In the genomic region with DNA sequence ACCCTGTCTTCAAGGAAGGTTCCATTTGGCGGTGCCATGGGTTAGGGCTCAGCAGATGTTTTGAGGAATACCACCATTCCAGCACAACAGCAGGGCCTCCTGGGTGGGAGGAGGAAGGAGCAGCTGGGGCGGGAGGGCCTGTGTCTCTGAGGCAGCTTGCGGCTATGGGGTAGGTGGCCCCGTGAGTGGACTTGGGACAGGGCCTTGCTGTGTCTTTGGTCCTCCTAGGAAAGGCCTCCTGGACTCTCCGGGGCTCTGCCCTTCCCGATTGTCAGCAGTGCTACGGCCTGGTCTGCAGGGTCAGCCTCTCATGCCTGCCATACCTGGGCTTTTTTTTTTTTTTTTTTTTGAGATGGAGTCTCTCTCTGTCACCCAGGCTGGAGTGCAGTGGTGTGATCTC, we compare ENCODE assay signal across 19 cellular contexts.
DNase-seq lines count a peak whose midpoint lies in the region; ATAC-seq, FAIRE-seq and TF ChIP-seq lines count a peak whose summit lies in the region.
"Had no signal": no experiment of that assay in that cellular context is flagged by ENCODE, and none has a peak within 500 bp of the region (broad histone marks: within the 10 kb centered on the region; RNA-seq: fewer than 3 reads in every experiment).

No MANE protein-coding gene starts in this region.

- H3K4me1 ChIP-seq in kidney (ENCODE audit: control insufficient read depth in 1 of 2, insufficient read depth in 1 of 2, low read depth in 1 of 2, low read length in 2 of 2) (no peaks in the 10 kb centered on the region), MM.1S (ENCODE audit: low read length) (no peaks in the 10 kb centered on the region)
- H3K4me1 ChIP-seq: HAP-1 had no signal

- TF ChIP-seq CTCF in chondrocyte (IDR thresholded peaks at IDR 0.05) (no peak), kidney (IDR thresholded peaks at IDR 0.05; ENCODE audit: borderline replicate concordance, extremely low read depth, insufficient read depth) (no peak), MM.1S (IDR thresholded peaks at IDR 0.05; ENCODE audit: low read length) (no peak)

- no peak for FAIRE-seq in kidney (lab: Jason Lieb, UNC)
- FAIRE-seq: GM12891, GM18507, H54 had no signal

- no peaks in the 10 kb centered on the region for H3K36me3 ChIP-seq in kidney (ENCODE audit: control insufficient read depth in 1 of 2, insufficient read depth in 2 of 2, low read length in 2 of 2)
- H3K36me3 ChIP-seq in MM.1S (replicated peaks; ENCODE audit: insufficient read depth, low read length): no peaks in the 10 kb centered on the region
- H3K36me3 ChIP-seq: HAP-1 had no signal

- no peak overlapping the region for H3K4me3 Mint-ChIP-seq in chondrocyte (ENCODE audit: unreplicated experiment)
- no peak overlapping the region for H3K4me3 Mint-ChIP-seq in activated CD4-positive, alpha-beta T cell treated with anti-CD3 and anti-CD28 coated beads, Interleukin-2, amount 10 ng/mL, durations not matched to agents 24 days and 14 days
- H3K4me3 Mint-ChIP-seq: CD4-positive, alpha-beta memory T cell; HFFc6 had no signal

- ATAC-seq in left lobe of liver: no peak

- DNase-seq in chondrocyte (ENCODE audit: low spot score): peak; percentile 76
- DNase-seq in kidney: peak; percentile 54
- DNase-seq in posterior vena cava (ENCODE audit: low spot score): peak; percentile 29
- DNase-seq in left lobe of liver (ENCODE audit: low spot score): no peak
- no peak for DNase-seq in MM.1S
- no peak for DNase-seq in activated CD4-positive, alpha-beta T cell treated with anti-CD3 and anti-CD28 coated beads, Interleukin-2, amount 10 ng/mL, durations not matched to agents 24 days and 14 days
- DNase-seq: C1 segment of cervical spinal cord; Calu3; CD4-positive, alpha-beta memory T cell; COR-L47; DMS53; DMS79 treated with DMSO at 0.1 percent for 48 hours; GF-D8; GOT3; HFFc6 had no signal

- no peak overlapping the region for H3K4me3 ChIP-seq in kidney (ENCODE audit: low read length in 2 of 2)
- no peak overlapping the region for H3K4me3 ChIP-seq in MM.1S (ENCODE audit: low read length)
- H3K4me3 ChIP-seq: HAP-1 had no signal

- no peak overlapping the region for H3K27ac ChIP-seq in kidney (ENCODE audit: low read depth in 2 of 2, low read length in 2 of 2)
- no peak overlapping the region for H3K27ac ChIP-seq in MM.1S (ENCODE audit: low read length)

- peaks cover 11% of the 10 kb centered on the region for H3K9me3 Mint-ChIP-seq in chondrocyte (ENCODE audit: low read depth)
- H3K9me3 Mint-ChIP-seq in activated CD4-positive, alpha-beta T cell treated with anti-CD3 and anti-CD28 coated beads, Interleukin-2, amount 10 ng/mL, durations not matched to agents 24 days and 14 days: no peaks in the 10 kb centered on the region

- H3F3A ChIP-seq in MM.1S (ENCODE audit: insufficient read depth, low read length): no peaks in the 10 kb centered on the region

- no peak overlapping the region for H3K27ac Mint-ChIP-seq in chondrocyte (ENCODE audit: unreplicated experiment)
- H3K27ac Mint-ChIP-seq in activated CD4-positive, alpha-beta T cell treated with anti-CD3 and anti-CD28 coated beads, Interleukin-2, amount 10 ng/mL, durations not matched to agents 24 days and 14 days: no peak overlapping the region
- H3K27ac Mint-ChIP-seq: CD4-positive, alpha-beta memory T cell; HFFc6 had no signal

- peaks cover 5% of the 10 kb centered on the region for H3K27me3 Mint-ChIP-seq in chondrocyte (ENCODE audit: low read depth)
- H3K27me3 Mint-ChIP-seq in activated CD4-positive, alpha-beta T cell treated with anti-CD3 and anti-CD28 coated beads, Interleukin-2, amount 10 ng/mL, durations not matched to agents 24 days and 14 days: no peaks in the 10 kb centered on the region

- no peaks in the 10 kb centered on the region for H3K4me1 Mint-ChIP-seq in chondrocyte (ENCODE audit: low read depth)
- H3K4me1 Mint-ChIP-seq in activated CD4-positive, alpha-beta T cell treated with anti-CD3 and anti-CD28 coated beads, Interleukin-2, amount 10 ng/mL, durations not matched to agents 24 days and 14 days: no peaks in the 10 kb centered on the region

- H3K9ac ChIP-seq in kidney (ENCODE audit: low read length in 2 of 2) (no peak overlapping the region), MM.1S (ENCODE audit: low read length) (no peak overlapping the region)

- H2AFZ ChIP-seq in MM.1S (ENCODE audit: low read length): no peak overlapping the region

- no peaks in the 10 kb centered on the region for H3K9me2 ChIP-seq in MM.1S (replicated peaks; ENCODE audit: insufficient read depth, low read length)

- H3K4me2 ChIP-seq in MM.1S (ENCODE audit: low read depth, low read length): no peak overlapping the region

- intact Hi-C loops in kidney (cut with DNase I): no loop called here
- intact Hi-C loops in posterior vena cava (cut with DNase I): no loop called here
- intact Hi-C loops in activated CD4-positive, alpha-beta T cell treated with anti-CD3 and anti-CD28 coated beads, Interleukin-2, amount 10 ng/mL, durations not matched to agents 24 days and 14 days (cut with micrococcal nuclease): no loop called here

- H3K36me3 Mint-ChIP-seq in chondrocyte (ENCODE audit: low read depth): no peaks in the 10 kb centered on the region
- H3K36me3 Mint-ChIP-seq in activated CD4-positive, alpha-beta T cell treated with anti-CD3 and anti-CD28 coated beads, Interleukin-2, amount 10 ng/mL, durations not matched to agents 24 days and 14 days (ENCODE audit: low read depth): no peaks in the 10 kb centered on the region
- H3K36me3 Mint-ChIP-seq: CD4-positive, alpha-beta memory T cell had no signal

- H4K20me1 ChIP-seq in MM.1S (ENCODE audit: insufficient read depth, low read length): no peaks in the 10 kb centered on the region

- H3K79me2 ChIP-seq in MM.1S (ENCODE audit: low read length): no peaks in the 10 kb centered on the region

- peaks cover 0 to 4% of the 10 kb centered on the region in 2 donors for H3K9me3 ChIP-seq in kidney (ENCODE audit: control insufficient read depth in 1 of 2, low read length in 2 of 2)
- no peaks in the 10 kb centered on the region for H3K9me3 ChIP-seq in MM.1S (replicated peaks; ENCODE audit: insufficient read depth, low read length)
- H3K9me3 ChIP-seq: HAP-1 had no signal

- peaks cover 42% of the 10 kb centered on the region for H3K27me3 ChIP-seq in MM.1S (replicated peaks; ENCODE audit: insufficient read depth, low read length)

Comparison
In these comparisons a context has a peak if more than half of its experiments do, and no peak if none do; other contexts are left out.
1. DNase-seq: peak in chondrocyte (single experiment), kidney (single experiment) and posterior vena cava (single experiment); none in left lobe of liver (single experiment), MM.1S (single experiment) and activated CD4-positive, alpha-beta T cell treated with anti-CD3 and anti-CD28 coated beads, Interleukin-2, amount 10 ng/mL, durations not matched to agents 24 days and 14 days (single experiment).